16 cellular contexts compared by ENCODE assay signal in the genomic region with DNA sequence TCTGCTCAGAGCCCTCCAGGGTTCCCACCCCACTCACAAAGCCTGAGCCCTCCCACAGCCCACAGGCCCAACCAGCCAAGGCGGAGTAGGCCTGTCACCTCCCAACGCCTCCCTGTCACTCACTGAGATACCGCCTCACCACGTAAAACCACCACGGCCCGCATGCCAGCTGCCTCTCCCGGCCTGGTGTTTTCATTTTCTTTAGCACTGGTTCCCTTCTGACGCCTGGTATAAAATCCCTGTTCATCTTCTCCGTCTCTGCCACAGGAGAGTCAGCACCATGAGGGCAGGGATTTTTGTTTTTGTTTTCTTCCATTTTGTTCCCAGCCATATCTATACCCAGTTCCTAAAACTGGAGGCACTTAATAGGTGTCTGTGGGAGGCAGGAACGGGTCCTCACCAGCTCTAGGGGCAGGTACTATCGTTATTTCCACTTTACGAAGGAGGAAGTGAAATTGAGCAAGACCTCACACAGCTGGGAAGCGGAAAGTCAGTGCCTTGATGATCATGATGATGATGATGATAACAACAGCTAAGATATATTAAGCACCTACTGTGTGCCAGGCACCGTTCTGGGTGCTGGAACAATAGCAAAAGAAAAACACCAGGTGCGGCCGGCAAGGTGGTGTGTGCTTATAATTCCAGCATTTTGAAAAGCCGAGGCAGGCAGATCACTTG. TPM values are rescaled to one million over a fixed set of nuclear protein-coding genes. Genes with fewer than 3 reads are reported as not detected.
DNase-seq lines count a peak whose midpoint lies in the region; ATAC-seq and TF ChIP-seq lines count a peak whose summit lies in the region.
"Had no signal": no experiment of that assay in that cellular context is flagged by ENCODE, and none has a peak within 500 bp of the region (broad histone marks: within the 10 kb centered on the region; RNA-seq: fewer than 3 reads in every experiment).

No MANE protein-coding gene starts in this region.

- POLR2A ChIA-PET in naive thymus-derived CD4-positive, alpha-beta T cell (lab: Charles Lee): no interaction called here

- H3K4me3 Mint-ChIP-seq in naive thymus-derived CD4-positive, alpha-beta T cell: no peak overlapping the region

- peak overlapping the region in 1 of 9 donors; percentile 20 for H3K27ac Mint-ChIP-seq in naive thymus-derived CD4-positive, alpha-beta T cell

- no peak overlapping the region for H3K27ac ChIP-seq in DND-41 (ENCODE audit: low read length)
- H3K27ac ChIP-seq in naive thymus-derived CD4-positive, alpha-beta T cell (ENCODE audit: low read depth, low read length): no peak overlapping the region
- H3K27ac ChIP-seq: gastroesophageal sphincter, GM23248, PC-9 had no signal

- H4K20me1 ChIP-seq in DND-41 (ENCODE audit: insufficient read depth, low read length): peaks cover 8% of the 10 kb centered on the region; the same call in 1 of the 2 replicates

- no peaks in the 10 kb centered on the region for H3K9me3 ChIP-seq in DND-41 (ENCODE audit: insufficient read depth, low read length, severe bottlenecking)
- H3K9me3 ChIP-seq in naive thymus-derived CD4-positive, alpha-beta T cell (ENCODE audit: control insufficient read depth in 2 of 3, low read length in 3 of 3): no peaks in the 10 kb centered on the region
- H3K9me3 ChIP-seq: gastroesophageal sphincter had no signal

- no peak overlapping the region for H3K4me2 ChIP-seq in DND-41 (ENCODE audit: insufficient read depth, low read length)
- H3K4me2 ChIP-seq: PC-9 had no signal

- H3K4me1 Mint-ChIP-seq in naive thymus-derived CD4-positive, alpha-beta T cell: peaks cover 0 to 8% (median 0%) of the 10 kb centered on the region in 7 donors

- H2AFZ ChIP-seq in DND-41 (ENCODE audit: low read depth, low read length): no peak overlapping the region
- H2AFZ ChIP-seq: GM23248, PC-9 had no signal

- no peaks in the 10 kb centered on the region for H3K4me1 ChIP-seq in DND-41 (ENCODE audit: insufficient read depth, low read length)
- no peaks in the 10 kb centered on the region for H3K4me1 ChIP-seq in naive thymus-derived CD4-positive, alpha-beta T cell (ENCODE audit: control insufficient read depth in 2 of 2, insufficient read depth in 2 of 2, low read length in 2 of 2)

- no peaks in the 10 kb centered on the region for H3K36me3 ChIP-seq in DND-41 (ENCODE audit: insufficient read depth, low read length)
- H3K36me3 ChIP-seq in naive thymus-derived CD4-positive, alpha-beta T cell (ENCODE audit: control insufficient read depth in 2 of 3, insufficient read depth in 3 of 3, low read length in 3 of 3): no peaks in the 10 kb centered on the region
- H3K36me3 ChIP-seq: gastroesophageal sphincter had no signal

- no peaks in the 10 kb centered on the region for H3K79me2 ChIP-seq in DND-41 (ENCODE audit: insufficient read depth, low read length)

- CTCF ChIA-PET in naive thymus-derived CD4-positive, alpha-beta T cell (lab: Charles Lee): no interaction called here

- no peaks in the 10 kb centered on the region for H3K36me3 Mint-ChIP-seq in naive thymus-derived CD4-positive, alpha-beta T cell

- no peak for TF ChIP-seq CTCF in DND-41 (IDR thresholded peaks at IDR 0.05; ENCODE audit: borderline replicate concordance, extremely low read depth, low read length, poor library complexity, severe bottlenecking)

- H3K27me3 Mint-ChIP-seq in naive thymus-derived CD4-positive, alpha-beta T cell: peaks cover 0 to 12% (median 3%) of the 10 kb centered on the region in 5 donors

- H3K4me3 ChIP-seq in DND-41 (ENCODE audit: low read depth in 1 of 2, low read length in 2 of 2): no peak overlapping the region
- H3K4me3 ChIP-seq in naive thymus-derived CD4-positive, alpha-beta T cell (ENCODE audit: low read length): no peak overlapping the region
- H3K4me3 ChIP-seq: gastroesophageal sphincter, GM23248, PC-9 had no signal

- peaks cover 4% of the 10 kb centered on the region for H3K27me3 ChIP-seq in DND-41 (ENCODE audit: insufficient read depth, low read length, poor library complexity)
- no peaks in the 10 kb centered on the region for H3K27me3 ChIP-seq in naive thymus-derived CD4-positive, alpha-beta T cell (ENCODE audit: control insufficient read depth in 2 of 2, insufficient read depth in 2 of 2, low read length in 2 of 2)
- H3K27me3 ChIP-seq: gastroesophageal sphincter had no signal

- ATAC-seq in DND-41 (ENCODE audit: insufficient read depth, low read depth) (peak; percentile 74), GM21723 (IDR thresholded peaks at IDR 0.05; ENCODE audit: unreplicated experiment) (peak; percentile 40), HG02840 (IDR thresholded peaks at IDR 0.05; ENCODE audit: low FRiP score, unreplicated experiment) (no peak), GM18861 (IDR thresholded peaks at IDR 0.05; ENCODE audit: unreplicated experiment) (no peak), GM19463 (IDR thresholded peaks at IDR 0.05; ENCODE audit: unreplicated experiment) (no peak)
- ATAC-seq in naive thymus-derived CD4-positive, alpha-beta T cell: peak; percentile 47
- ATAC-seq: activated CD4-positive, CD25-positive, alpha-beta regulatory T cell treated with anti-CD3 and anti-CD28 coated beads, Interleukin-2, amount 50 U/mL, for 24 hours; gastroesophageal sphincter; left lobe of liver had no signal

- intact Hi-C loops in naive thymus-derived CD4-positive, alpha-beta T cell (cut with micrococcal nuclease): no loop called here

- DNase-seq in DND-41: peak; percentile 30
- peak; percentile 50 for DNase-seq in SKM-1 treated with dmso at 0.1 percent for 144 hours (lab: John Stamatoyannopoulos, UW; ENCODE audit: unreplicated experiment)
- no peak for DNase-seq in naive thymus-derived CD4-positive, alpha-beta T cell
- no peak for DNase-seq in GOT3 (lab: John Stamatoyannopoulos, UW)
- DNase-seq: activated naive CD4-positive, alpha-beta T cell; COR-L47; GM23248; NCI-H1092; PC-9 had no signal

- H3K9ac ChIP-seq in DND-41 (ENCODE audit: low read depth, low read length): no peak overlapping the region
- H3K9ac ChIP-seq: GM23248 had no signal

- H3K9me3 Mint-ChIP-seq in naive thymus-derived CD4-positive, alpha-beta T cell: peaks cover 0 to 8% (median 2%) of the 10 kb centered on the region in 11 donors

RNA-seq across cellular contexts. Expression of gene SNAI1, which starts 58.6 kb away (rescaled TPM):
- 1 to 10 TPM in 2 of 5 experiments, under 1 TPM in 3; 0.22 to 7.0 (median 0.34) TPM for total RNA-seq in naive thymus-derived CD4-positive, alpha-beta T cell
- polyA plus RNA-seq in naive thymus-derived CD4-positive, alpha-beta T cell: under 1 TPM; 0.28 to 0.34 TPM

Comparison
In these comparisons a context has a peak if more than half of its experiments do, and no peak if none do; other contexts are left out.
1. ATAC-seq: peak in DND-41 (single experiment), GM21723 (single experiment) and naive thymus-derived CD4-positive, alpha-beta T cell (single experiment); none in HG02840 (single experiment), GM18861 (single experiment) and GM19463 (single experiment).
2. DNase-seq: peak in DND-41 (single experiment) and SKM-1 treated with dmso at 0.1 percent for 144 hours (single experiment); none in naive thymus-derived CD4-positive, alpha-beta T cell (0 of 9) and GOT3 (single experiment).